ENCODE assay signal across 17 cellular contexts in genomic region chr1:113770031-113770430, GRCh38.
"Had no signal": no experiment of that assay in that cellular context is flagged by ENCODE, and none has a peak within 500 bp of the region (broad histone marks: within the 10 kb centered on the region; RNA-seq: fewer than 3 reads in every experiment).

No MANE protein-coding gene starts in this region.

- H3K27me3 Mint-ChIP-seq: activated CD4-positive, alpha-beta memory T cell treated with anti-CD3 and anti-CD28 coated beads, Interleukin-2, amount 10 ng/mL, durations not matched to agents 7 days and 5 days; activated CD4-positive, alpha-beta T cell treated with anti-CD3 and anti-CD28 coated beads for 36 hours; activated naive CD8-positive, alpha-beta T cell treated with anti-CD3 and anti-CD28 coated beads, Interleukin-2, amount 10 ng/mL, durations not matched to agents 7 days and 5 days had no signal

- H3K27ac Mint-ChIP-seq: activated CD4-positive, alpha-beta memory T cell treated with anti-CD3 and anti-CD28 coated beads, Interleukin-2, amount 10 ng/mL, durations not matched to agents 7 days and 5 days; activated CD4-positive, alpha-beta T cell treated with anti-CD3 and anti-CD28 coated beads for 36 hours; activated naive CD8-positive, alpha-beta T cell treated with anti-CD3 and anti-CD28 coated beads, Interleukin-2, amount 10 ng/mL, durations not matched to agents 7 days and 5 days had no signal

- H3K4me3 Mint-ChIP-seq: activated CD4-positive, alpha-beta memory T cell treated with anti-CD3 and anti-CD28 coated beads, Interleukin-2, amount 10 ng/mL, durations not matched to agents 7 days and 5 days; activated CD4-positive, alpha-beta T cell treated with anti-CD3 and anti-CD28 coated beads for 36 hours; activated naive CD8-positive, alpha-beta T cell treated with anti-CD3 and anti-CD28 coated beads, Interleukin-2, amount 10 ng/mL, durations not matched to agents 7 days and 5 days; nephron progenitor cell had no signal

- H3K27me3 ChIP-seq: breast epithelium, gastroesophageal sphincter, ovary, upper lobe of left lung had no signal

- DNase-seq: activated CD4-positive, alpha-beta memory T cell treated with anti-CD3 and anti-CD28 coated beads, Interleukin-2, amount 10 ng/mL, durations not matched to agents 7 days and 5 days; activated CD4-positive, alpha-beta T cell treated with anti-CD3 and anti-CD28 coated beads for 36 hours; activated CD8-positive, alpha-beta memory T cell treated with anti-CD3 and anti-CD28 coated beads, Interleukin-2, amount 50 U/mL, for 48 hours; activated naive CD8-positive, alpha-beta T cell treated with anti-CD3 and anti-CD28 coated beads, Interleukin-2, amount 10 ng/mL, durations not matched to agents 7 days and 5 days; anterior cingulate cortex; kidney; left ventricle myocardium inferior; mesenchymal stem cell; nephron progenitor cell; ovary; stimulated activated CD4-positive, alpha-beta T cell treated with anti-CD3 and anti-CD28 coated beads, Interleukin-2, amount 100 ng/mL, for 48 hours; stimulated activated naive CD8-positive, alpha-beta T cell treated with anti-CD3 and anti-CD28 coated beads, Interleukin-15, Interleukin-2, amounts not matched to agents 100 U/mL and 50 U/mL, for 24 hours; upper lobe of left lung; WERI-Rb-1 had no signal

- H3K36me3 ChIP-seq: breast epithelium, ovary had no signal

- H3K9me3 ChIP-seq: breast epithelium, gastroesophageal sphincter, left ventricle myocardium inferior, ovary, upper lobe of left lung had no signal

- H3K4me1 ChIP-seq: breast epithelium had no signal

- H3K9me3 Mint-ChIP-seq: activated CD4-positive, alpha-beta memory T cell treated with anti-CD3 and anti-CD28 coated beads, Interleukin-2, amount 10 ng/mL, durations not matched to agents 7 days and 5 days; activated naive CD8-positive, alpha-beta T cell treated with anti-CD3 and anti-CD28 coated beads, Interleukin-2, amount 10 ng/mL, durations not matched to agents 7 days and 5 days; nephron progenitor cell had no signal

- H3K4me1 Mint-ChIP-seq: nephron progenitor cell had no signal

- H3K27ac ChIP-seq: breast epithelium, epithelial cell of prostate, gastroesophageal sphincter, left ventricle myocardium inferior, ovary, upper lobe of left lung, WERI-Rb-1 had no signal

- ATAC-seq: activated CD4-positive, alpha-beta T cell treated with anti-CD3 and anti-CD28 coated beads for 36 hours; gastroesophageal sphincter; stimulated activated naive CD8-positive, alpha-beta T cell treated with anti-CD3 and anti-CD28 coated beads, Interleukin-15, Interleukin-2, amounts not matched to agents 100 U/mL and 50 U/mL, for 24 hours had no signal

- H3K4me3 ChIP-seq: breast epithelium, gastroesophageal sphincter, left ventricle myocardium inferior, ovary, upper lobe of left lung had no signal
